15 cellular contexts compared by ENCODE assay signal in genomic region chr3:9754678-9755077, GRCh38. TPM values are rescaled to one million over a fixed set of nuclear protein-coding genes. Genes with fewer than 3 reads are reported as not detected.
DNase-seq lines count a peak whose midpoint lies in the region; ATAC-seq and TF ChIP-seq lines count a peak whose summit lies in the region.
"Had no signal": no experiment of that assay in that cellular context is flagged by ENCODE, and none has a peak within 500 bp of the region (broad histone marks: within the 10 kb centered on the region; RNA-seq: fewer than 3 reads in every experiment).

No MANE protein-coding gene starts in this region.

- H3K27ac ChIP-seq in VCaP (peak overlapping the region; percentile 51), left lung (peak overlapping the region; percentile 17 to 50), WERI-Rb-1 (no peak overlapping the region), Peyer's patch (no peak overlapping the region)
- H3K27ac ChIP-seq: prostate gland had no signal

- no peaks in the 10 kb centered on the region for H3K27me3 ChIP-seq in left lung
- no peaks in the 10 kb centered on the region for H3K27me3 ChIP-seq in WERI-Rb-1 (ENCODE audit: insufficient read depth, low read depth, severe bottlenecking)
- no peaks in the 10 kb centered on the region for H3K27me3 ChIP-seq in Peyer's patch

- no peaks in the 10 kb centered on the region for H3K9me3 Mint-ChIP-seq in natural killer cell treated with Interleukin-12 subunit alpha and Interleukin-12 subunit beta and Interleukin-15 and Interleukin-18, amount 100 ng/mL, for 72 hours
- no peaks in the 10 kb centered on the region for H3K9me3 Mint-ChIP-seq in natural killer cell

- H3K27ac Mint-ChIP-seq in natural killer cell treated with Interleukin-12 subunit alpha and Interleukin-12 subunit beta and Interleukin-15 and Interleukin-18, amount 100 ng/mL, for 72 hours: peak overlapping the region; percentile 13 to 31
- no peak overlapping the region for H3K27ac Mint-ChIP-seq in natural killer cell

- peaks cover 35 to 41% of the 10 kb centered on the region in 2 donors for H3K4me1 Mint-ChIP-seq in natural killer cell treated with Interleukin-12 subunit alpha and Interleukin-12 subunit beta and Interleukin-15 and Interleukin-18, amount 100 ng/mL, for 72 hours (ENCODE audit: low read depth in 2 of 2)
- peaks cover 43 to 53% of the 10 kb centered on the region in 2 donors for H3K4me1 Mint-ChIP-seq in natural killer cell

- no peak for DNase-seq in natural killer cell treated with Interleukin-12 subunit alpha and Interleukin-12 subunit beta and Interleukin-15 and Interleukin-18, amount 100 ng/mL, for 72 hours (ENCODE audit: low spot score)
- DNase-seq in natural killer cell (no peak), left lung (no peak), WERI-Rb-1 (no peak), pons (ENCODE audit: low spot score) (no peak), Peyer's patch (no peak)
- DNase-seq: C1 segment of cervical spinal cord; GDM1; mesendoderm; NCI-H1105; stimulated activated CD4-positive, alpha-beta T cell treated with anti-CD3 and anti-CD28 coated beads, Interleukin-2, amount 100 ng/mL, for 48 hours; stimulated activated naive CD4-positive, alpha-beta T cell had no signal

- peaks cover 18% of the 10 kb centered on the region for H3K36me3 Mint-ChIP-seq in natural killer cell treated with Interleukin-12 subunit alpha and Interleukin-12 subunit beta and Interleukin-15 and Interleukin-18, amount 100 ng/mL, for 72 hours
- no peaks in the 10 kb centered on the region for H3K36me3 Mint-ChIP-seq in natural killer cell

- ATAC-seq in natural killer cell treated with Interleukin-12 subunit alpha and Interleukin-12 subunit beta and Interleukin-15 and Interleukin-18, amount 100 ng/mL, for 72 hours: no peak
- no peak for ATAC-seq in natural killer cell
- ATAC-seq in left lung: no peak
- ATAC-seq in HG02642 (IDR thresholded peaks at IDR 0.05; ENCODE audit: poor library complexity, unreplicated experiment): no peak

- H3K9me3 ChIP-seq in left lung: no peaks in the 10 kb centered on the region
- H3K9me3 ChIP-seq in WERI-Rb-1 (ENCODE audit: severe bottlenecking): no peaks in the 10 kb centered on the region
- H3K9me3 ChIP-seq in Peyer's patch: no peaks in the 10 kb centered on the region
- H3K9me3 ChIP-seq: prostate gland had no signal

- H3K27me3 Mint-ChIP-seq in natural killer cell treated with Interleukin-12 subunit alpha and Interleukin-12 subunit beta and Interleukin-15 and Interleukin-18, amount 100 ng/mL, for 72 hours: no peaks in the 10 kb centered on the region
- H3K27me3 Mint-ChIP-seq in natural killer cell (ENCODE audit: low read depth in 2 of 2): no peaks in the 10 kb centered on the region

- intact Hi-C loops in natural killer cell (cut with micrococcal nuclease): loop anchor here (5.0 kb wide), 1 partner anchor 53 kb away; no protein-coding TSS in a partner anchor
- intact Hi-C loops in left lung (cut with DNase I): no loop called here

- H3K4me3 Mint-ChIP-seq in natural killer cell treated with Interleukin-12 subunit alpha and Interleukin-12 subunit beta and Interleukin-15 and Interleukin-18, amount 100 ng/mL, for 72 hours: no peak overlapping the region
- H3K4me3 Mint-ChIP-seq in natural killer cell: no peak overlapping the region

- TF ChIP-seq CTCF in natural killer cell (IDR thresholded peaks at IDR 0.05) (no peak), VCaP (conservative IDR thresholded peaks at IDR 0.05) (no peak), left lung (IDR thresholded peaks at IDR 0.05) (no peak), WERI-Rb-1 (IDR thresholded peaks at IDR 0.05; ENCODE audit: low read depth, low read length) (no peak), Peyer's patch (IDR thresholded peaks at IDR 0.05) (no peak)

- peaks cover 19 to 39% of the 10 kb centered on the region in 2 donors for H3K4me1 ChIP-seq in left lung
- H3K4me1 ChIP-seq in Peyer's patch: peaks cover 0 to 19% (median 11%) of the 10 kb centered on the region in 4 donors
- H3K4me1 ChIP-seq: prostate gland had no signal

- no peak for TF ChIP-seq POLR2A in Peyer's patch (IDR thresholded peaks at IDR 0.05)

- H3K36me3 ChIP-seq in left lung: peaks cover 0 to 83% of the 10 kb centered on the region in 2 donors
- H3K36me3 ChIP-seq in WERI-Rb-1: peaks cover 62% of the 10 kb centered on the region
- peaks cover 0 to 63% (median 0%) of the 10 kb centered on the region in 3 donors for H3K36me3 ChIP-seq in Peyer's patch

- no peak overlapping the region for H3K4me3 ChIP-seq in left lung
- no peak overlapping the region for H3K4me3 ChIP-seq in WERI-Rb-1 (ENCODE audit: low read depth, low read length)
- no peak overlapping the region for H3K4me3 ChIP-seq in Peyer's patch
- H3K4me3 ChIP-seq: prostate gland had no signal

RNA-seq across cellular contexts. Expression of gene OGG1, which starts 4.9 kb away (rescaled TPM):
- total RNA-seq in natural killer cell treated with Interleukin-12 subunit alpha and Interleukin-12 subunit beta and Interleukin-15 and Interleukin-18, amount 100 ng/mL, for 72 hours: 10 to 100 TPM; 35.9 to 42.5 TPM
- total RNA-seq in natural killer cell (10 to 100 TPM; 33.4 to 52.1 (median 34.7) TPM), left lung (10 to 100 TPM; 19.9 to 29.4 TPM), Peyer's patch (100 to 1,000 TPM in 1 of 4 donors, 10 to 100 TPM in 3; 51.2 to 163 (median 74.1) TPM)

RNA-seq across cellular contexts. Expression of gene CAMK1, which starts 15.1 kb away (rescaled TPM):
- 10 to 100 TPM; 19.8 to 24.4 TPM for total RNA-seq in natural killer cell treated with Interleukin-12 subunit alpha and Interleukin-12 subunit beta and Interleukin-15 and Interleukin-18, amount 100 ng/mL, for 72 hours
- total RNA-seq in natural killer cell (10 to 100 TPM in 1 of 3 donors, 1 to 10 TPM in 2; 7.4 to 20.4 (median 8.7) TPM), left lung (10 to 100 TPM; 29.1 to 37.5 TPM), Peyer's patch (10 to 100 TPM in 2 of 4 donors, 1 to 10 TPM in 2; 5.6 to 51.2 (median 10.4) TPM)

RNA-seq across cellular contexts. Expression of gene BRPF1, which starts 23.1 kb away (rescaled TPM):
- total RNA-seq in natural killer cell treated with Interleukin-12 subunit alpha and Interleukin-12 subunit beta and Interleukin-15 and Interleukin-18, amount 100 ng/mL, for 72 hours: 10 to 100 TPM; 51.9 to 62.3 TPM
- total RNA-seq in natural killer cell: 10 to 100 TPM; 45.1 to 72.1 (median 66.5) TPM
- total RNA-seq in left lung: 10 to 100 TPM; 15.2 to 22.3 TPM
- total RNA-seq in Peyer's patch: 10 to 100 TPM; 16.8 to 43.7 (median 25.6) TPM

RNA-seq across cellular contexts. Expression of gene TADA3, which starts 37.6 kb away (rescaled TPM):
- 10 to 100 TPM; 58.3 to 65.6 TPM for total RNA-seq in natural killer cell treated with Interleukin-12 subunit alpha and Interleukin-12 subunit beta and Interleukin-15 and Interleukin-18, amount 100 ng/mL, for 72 hours
- total RNA-seq in natural killer cell: 10 to 100 TPM; 59.2 to 73.7 (median 69.2) TPM
- total RNA-seq in left lung: 10 to 100 TPM; 50.0 to 59.2 TPM
- total RNA-seq in Peyer's patch: 10 to 100 TPM; 38.0 to 63.6 (median 55.7) TPM

RNA-seq across cellular contexts. Expression of gene ARPC4, which starts 38.2 kb away (rescaled TPM):
- 100 to 1,000 TPM; 323 to 381 TPM for total RNA-seq in natural killer cell treated with Interleukin-12 subunit alpha and Interleukin-12 subunit beta and Interleukin-15 and Interleukin-18, amount 100 ng/mL, for 72 hours
- 100 to 1,000 TPM; 282 to 288 (median 285) TPM for total RNA-seq in natural killer cell
- 100 to 1,000 TPM; 148 to 193 TPM for total RNA-seq in left lung
- total RNA-seq in Peyer's patch: 100 to 1,000 TPM; 111 to 165 (median 135) TPM

Comparison
In these comparisons a context has a peak if more than half of its experiments do, and no peak if none do; other contexts are left out.
1. H3K27ac Mint-ChIP-seq: peak in natural killer cell treated with Interleukin-12 subunit alpha and Interleukin-12 subunit beta and Interleukin-15 and Interleukin-18, amount 100 ng/mL, for 72 hours (2 of 2); none in natural killer cell (0 of 2).
2. H3K27ac ChIP-seq: peak in VCaP (single experiment) and left lung (2 of 2); none in WERI-Rb-1 (single experiment) and Peyer's patch (0 of 4).